Comparison of ENCODE assay signal across 2 cellular contexts in the genomic region with DNA sequence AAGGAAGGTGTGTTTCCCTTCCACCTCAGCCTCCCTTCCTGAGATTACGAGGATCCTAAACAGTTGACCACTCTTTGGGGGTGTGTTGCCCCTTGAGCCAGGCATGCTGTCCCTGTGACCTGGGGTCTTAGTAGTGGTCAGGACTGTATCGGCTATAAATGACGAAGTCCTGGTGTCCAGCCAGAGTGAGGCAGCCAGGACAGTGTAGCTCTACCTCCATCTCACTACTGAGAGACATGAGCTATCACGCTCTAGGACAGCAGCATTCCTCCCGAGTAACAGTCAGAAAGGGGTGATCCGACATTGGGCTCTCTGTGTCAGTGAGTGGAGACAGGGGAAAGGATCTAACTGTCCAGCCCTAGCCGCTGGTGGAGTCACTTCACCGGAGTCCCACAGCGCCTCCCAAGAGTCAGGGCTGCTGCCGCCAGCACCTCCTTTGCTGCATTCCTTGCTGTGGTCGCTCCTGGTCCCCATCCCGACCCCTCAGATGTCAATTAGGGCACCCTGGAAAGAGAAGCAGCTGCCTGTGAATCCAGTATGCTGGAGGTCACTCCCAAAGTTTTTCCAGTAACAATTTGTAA.
A peak's percentile ranks its signal among the peaks of the same experiment; 100 is the strongest.
TF ChIP-seq lines count a peak whose summit lies in the region.

No MANE protein-coding gene starts in this region.

TF ChIP-seq in K562, 482 proteins besides CTCF, POLR2A, EP300 and RAD21:
- TF ChIP-seq PYGO2 (tag; IDR thresholded peaks at IDR 0.05) (no peak), ZBTB7A (IDR thresholded peaks at IDR 0.05; ENCODE audit: borderline replicate concordance, control insufficient read depth, low read depth, low read length) (peak; percentile 54; the same call in 1 of the 2 replicates), CREB1 (IDR thresholded peaks at IDR 0.05) (0 out of 2 replicates have a peak, but pooled peaks have one; percentile 18), CREB1 (CRISPR knock-in tag; IDR thresholded peaks at IDR 0.05) (no peak), UBTF (IDR thresholded peaks at IDR 0.05; ENCODE audit: borderline replicate concordance in 1 of 2, low read depth in 2 of 2, low read length in 2 of 2) (0 out of 4 replicates have a peak, but pooled peaks of 1 of the 2 experiments have one; percentile 55), ZFP36 (IDR thresholded peaks at IDR 0.05; ENCODE audit: low read depth, low read length, partially characterized antibody) (peak; percentile 16), CHD4 (IDR thresholded peaks at IDR 0.05; ENCODE audit: insufficient read depth, insufficient replicate concordance, low read depth, low read length, poor library complexity, severe bottlenecking) (no peak), ASH1L (IDR thresholded peaks at IDR 0.05; ENCODE audit: borderline replicate concordance, low read depth, partially characterized antibody) (no peak), CTCFL (IDR thresholded peaks at IDR 0.05; ENCODE audit: borderline replicate concordance, insufficient read depth, low read depth, low read length, poor library complexity, severe bottlenecking) (peak; percentile 32), SMARCE1 (IDR thresholded peaks at IDR 0.05) (peak; percentile 61; the same call in 1 of the 2 replicates), SMARCA4 (IDR thresholded peaks at IDR 0.05) (peak; percentile 68), SMAD2 (IDR thresholded peaks at IDR 0.05; ENCODE audit: low read depth, low read length) (no peak), SMARCC2 (IDR thresholded peaks at IDR 0.05; ENCODE audit: low read depth) (peak; percentile 54; the same call in 1 of the 2 replicates), ZNF121 (CRISPR knock-in tag; conservative IDR thresholded peaks at IDR 0.05) (peak; percentile 52; the same call in 1 of the 2 replicates), SREBF1 (IDR thresholded peaks at IDR 0.05; ENCODE audit: borderline replicate concordance, low read depth, low read length) (0 out of 2 replicates have a peak, but pooled peaks have one; percentile 23), ZNF23 (CRISPR knock-in tag; IDR thresholded peaks at IDR 0.05) (no peak), ZNF239 (CRISPR knock-in tag; IDR thresholded peaks at IDR 0.05) (no peak), NFIC (IDR thresholded peaks at IDR 0.05) (no peak), ZNF778 (CRISPR knock-in tag; IDR thresholded peaks at IDR 0.05) (no peak)
- TF ChIP-seq, protein P1, sequence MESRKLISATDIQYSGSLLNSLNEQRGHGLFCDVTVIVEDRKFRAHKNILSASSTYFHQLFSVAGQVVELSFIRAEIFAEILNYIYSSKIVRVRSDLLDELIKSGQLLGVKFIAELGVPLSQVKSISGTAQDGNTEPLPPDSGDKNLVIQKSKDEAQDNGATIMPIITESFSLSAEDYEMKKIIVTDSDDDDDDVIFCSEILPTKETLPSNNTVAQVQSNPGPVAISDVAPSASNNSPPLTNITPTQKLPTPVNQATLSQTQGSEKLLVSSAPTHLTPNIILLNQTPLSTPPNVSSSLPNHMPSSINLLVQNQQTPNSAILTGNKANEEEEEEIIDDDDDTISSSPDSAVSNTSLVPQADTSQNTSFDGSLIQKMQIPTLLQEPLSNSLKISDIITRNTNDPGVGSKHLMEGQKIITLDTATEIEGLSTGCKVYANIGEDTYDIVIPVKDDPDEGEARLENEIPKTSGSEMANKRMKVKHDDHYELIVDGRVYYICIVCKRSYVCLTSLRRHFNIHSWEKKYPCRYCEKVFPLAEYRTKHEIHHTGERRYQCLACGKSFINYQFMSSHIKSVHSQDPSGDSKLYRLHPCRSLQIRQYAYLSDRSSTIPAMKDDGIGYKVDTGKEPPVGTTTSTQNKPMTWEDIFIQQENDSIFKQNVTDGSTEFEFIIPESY (CRISPR knock-in tag; IDR thresholded peaks at IDR 0.05): peak; percentile 88

TF ChIP-seq in GM12891, 5 proteins besides CTCF, POLR2A, EP300 and RAD21:
- TF ChIP-seq POU2F2 (IDR thresholded peaks at IDR 0.05; ENCODE audit: low read depth, low read length): no peak
- TF ChIP-seq POLR2AphosphoS5 (IDR thresholded peaks at IDR 0.05; ENCODE audit: low read depth, low read length): no peak
- no peak for TF ChIP-seq PAX5 (IDR thresholded peaks at IDR 0.05; ENCODE audit: insufficient read depth, low read length, severe bottlenecking)
- no peak for TF ChIP-seq SPI1 (IDR thresholded peaks at IDR 0.05; ENCODE audit: low read depth, low read length)
- TF ChIP-seq TAF1 (IDR thresholded peaks at IDR 0.05; ENCODE audit: low read depth, low read length): no peak
